ENCODE assay signal across 25 cellular contexts in the genomic region with DNA sequence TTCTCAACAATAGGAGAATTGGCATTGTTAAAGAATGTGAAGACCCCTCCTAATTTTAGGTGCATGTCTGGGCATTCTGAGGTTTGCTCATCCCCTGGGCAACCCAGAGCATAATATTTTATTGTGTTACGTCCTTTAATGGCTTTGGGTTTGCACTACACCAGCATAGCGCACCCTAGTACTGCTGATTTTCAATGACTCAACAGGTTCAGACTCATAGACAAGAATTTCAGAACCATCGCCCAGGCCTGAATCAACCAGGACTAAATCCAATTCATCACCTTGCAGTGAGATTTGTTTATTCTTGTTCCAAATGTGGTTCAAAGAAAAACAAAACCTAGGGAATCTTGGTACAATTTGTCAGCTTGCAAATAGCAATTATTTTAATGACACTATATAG.
DNase-seq lines count a peak whose midpoint lies in the region; ATAC-seq, FAIRE-seq and TF ChIP-seq lines count a peak whose summit lies in the region.
"Had no signal": no experiment of that assay in that cellular context is flagged by ENCODE, and none has a peak within 500 bp of the region (broad histone marks: within the 10 kb centered on the region; RNA-seq: fewer than 3 reads in every experiment).

No MANE protein-coding gene starts in this region.

- H3K27me3 Mint-ChIP-seq in astrocyte (ENCODE audit: low read depth, unreplicated experiment) (no peaks in the 10 kb centered on the region), T-cell (no peaks in the 10 kb centered on the region)

- dilution Hi-C loops in keratinocyte (cut with MboI; ENCODE audit: extremely low pct_ligation_motif_present, low sequenced_read_pairs) = no loop called here

- no peaks in the 10 kb centered on the region for H4K20me1 ChIP-seq in astrocyte (ENCODE audit: insufficient read depth, low read length)
- no peaks in the 10 kb centered on the region for H4K20me1 ChIP-seq in keratinocyte (ENCODE audit: control insufficient read depth, extremely low read depth, insufficient read depth, low read length)

- no peaks in the 10 kb centered on the region for H3K9me1 ChIP-seq in keratinocyte (ENCODE audit: control insufficient read depth, extremely low read depth, insufficient read depth, low read length)

- no peak for ATAC-seq in HG03175 (IDR thresholded peaks at IDR 0.05; ENCODE audit: unreplicated experiment)
- no peak for ATAC-seq in GM21786 (IDR thresholded peaks at IDR 0.05; ENCODE audit: unreplicated experiment)
- ATAC-seq in T-cell (replicated peaks in 1 of 4) = no peak
- ATAC-seq: effector memory CD8-positive, alpha-beta T cell; natural killer cell treated with Interleukin-12 subunit alpha and Interleukin-12 subunit beta and Interleukin-15 and Interleukin-18, amount 100 ng/mL, for 72 hours; T-helper 17 cell; WTC11 had no signal

- H2AFZ ChIP-seq in astrocyte (ENCODE audit: low read depth, low read length) (no peak overlapping the region), keratinocyte (ENCODE audit: control insufficient read depth, low read length) (no peak overlapping the region)

- H3K36me3 ChIP-seq in astrocyte (ENCODE audit: insufficient read depth, low read length) (no peaks in the 10 kb centered on the region), keratinocyte (ENCODE audit: control insufficient read depth in 2 of 2, extremely low read depth in 1 of 2, insufficient read depth in 2 of 2, low read length in 2 of 2) (no peaks in the 10 kb centered on the region)
- H3K36me3 ChIP-seq: vagina had no signal

- H3K79me2 ChIP-seq in astrocyte (ENCODE audit: insufficient read depth, low read length) (no peaks in the 10 kb centered on the region), keratinocyte (ENCODE audit: control insufficient read depth, insufficient read depth, low read length) (no peaks in the 10 kb centered on the region)

- POLR2A ChIA-PET in T-cell (lab: Charles Lee) = no interaction called here

- TF ChIP-seq CTCF in astrocyte (IDR thresholded peaks at IDR 0.05; ENCODE audit: insufficient read depth, low read depth, low read length) = no peak
- TF ChIP-seq CTCF in keratinocyte (optimal IDR thresholded peaks at IDR 0.05 in 1 of 3, IDR thresholded peaks at IDR 0.05 in 1 of 3, conservative IDR thresholded peaks at IDR 0.05 in 1 of 3; ENCODE audit: extremely low read depth in 1 of 3, insufficient read depth in 2 of 3, low read length in 3 of 3) = peak in 1 of 3 experiments; percentile 11

- no peaks in the 10 kb centered on the region for H3K27me3 ChIP-seq in astrocyte (ENCODE audit: insufficient read depth, low read length)
- H3K27me3 ChIP-seq in keratinocyte (ENCODE audit: control insufficient read depth, extremely low read depth, insufficient read depth, low read length) = no peaks in the 10 kb centered on the region
- H3K27me3 ChIP-seq: vagina had no signal

- H3K27ac ChIP-seq in astrocyte (ENCODE audit: low read depth, low read length) = no peak overlapping the region
- H3K27ac ChIP-seq in keratinocyte (ENCODE audit: control insufficient read depth, insufficient read depth, low read length) = peak overlapping the region; percentile 77
- H3K27ac ChIP-seq: KMS-11, vagina had no signal

- H3K9me3 Mint-ChIP-seq in astrocyte (ENCODE audit: unreplicated experiment) (peaks cover 2% of the 10 kb centered on the region), T-cell (no peaks in the 10 kb centered on the region)
- H3K9me3 Mint-ChIP-seq: CD4-positive, alpha-beta T cell; effector memory CD8-positive, alpha-beta T cell; natural killer cell treated with Interleukin-12 subunit alpha and Interleukin-12 subunit beta and Interleukin-15 and Interleukin-18, amount 100 ng/mL, for 72 hours; WTC11 had no signal

- DNase-seq in AG08396 (ENCODE audit: low spot score) = peak; percentile 24
- DNase-seq in HT1080 (ENCODE audit: low read depth) = peak; percentile 36
- peak; percentile 86 for DNase-seq in astrocyte (ENCODE audit: low read depth)
- DNase-seq in keratinocyte (ENCODE audit: low read depth, low spot score) = peak; percentile 85
- no peak for DNase-seq in T-helper 9 cell
- no peak for DNase-seq in T-cell
- DNase-seq: activated CD4-positive, alpha-beta T cell treated with anti-CD3 and anti-CD28 coated beads, Interleukin-2, amount 50 U/mL, for 48 hours; activated naive CD4-positive, alpha-beta T cell; activated T-cell treated with anti-CD3 and anti-CD28 coated beads for 4 hours; anterior cingulate cortex; CD4-positive, alpha-beta T cell; effector memory CD8-positive, alpha-beta T cell; NCI-H1092; NCI-H2107; NCI-H69; SIG-M5; stimulated activated CD4-positive, alpha-beta T cell treated with anti-CD3 and anti-CD28 coated beads, Interleukin-4, amount 100 ng/mL, for 4 hours; T-helper 17 cell had no signal

- H3K27ac Mint-ChIP-seq in astrocyte (ENCODE audit: unreplicated experiment) (no peak overlapping the region), T-cell (no peak overlapping the region)
- H3K27ac Mint-ChIP-seq: CD4-positive, alpha-beta T cell; effector memory CD8-positive, alpha-beta T cell; natural killer cell treated with Interleukin-12 subunit alpha and Interleukin-12 subunit beta and Interleukin-15 and Interleukin-18, amount 100 ng/mL, for 72 hours; T-helper 17 cell; WTC11 had no signal

- H3K9ac ChIP-seq in astrocyte (ENCODE audit: low read length) (no peak overlapping the region), keratinocyte (ENCODE audit: control insufficient read depth, extremely low read depth, insufficient read depth, low read length) (peak overlapping the region; percentile 46)
- H3K9ac ChIP-seq: KMS-11 had no signal

- H3K4me3 Mint-ChIP-seq in astrocyte (ENCODE audit: unreplicated experiment) (no peak overlapping the region), T-cell (no peak overlapping the region)
- H3K4me3 Mint-ChIP-seq: CD4-positive, alpha-beta T cell; effector memory CD8-positive, alpha-beta T cell; natural killer cell treated with Interleukin-12 subunit alpha and Interleukin-12 subunit beta and Interleukin-15 and Interleukin-18, amount 100 ng/mL, for 72 hours; T-helper 17 cell; WTC11 had no signal

- H3K9me3 ChIP-seq in astrocyte (ENCODE audit: insufficient read depth, low read depth, low read length) (no peaks in the 10 kb centered on the region), keratinocyte (ENCODE audit: control insufficient read depth, low read depth, low read length) (no peaks in the 10 kb centered on the region)
- H3K9me3 ChIP-seq: vagina had no signal

- H3K4me3 ChIP-seq in astrocyte (ENCODE audit: insufficient read depth, low read depth, low read length) (no peak overlapping the region), keratinocyte (ENCODE audit: control insufficient read depth in 2 of 3, extremely low read depth in 1 of 3, insufficient read depth in 2 of 3, low read depth in 1 of 3, low read length in 3 of 3) (peak overlapping the region in 1 of 3 experiments; percentile 26)
- H3K4me3 ChIP-seq: skin epidermis, vagina had no signal

- H3K4me2 ChIP-seq in astrocyte (ENCODE audit: low read length) (peak overlapping the region; percentile 32), keratinocyte (ENCODE audit: control insufficient read depth, extremely low read depth, insufficient read depth, low read depth, low read length) (peak overlapping the region; percentile 72)
- H3K4me2 ChIP-seq: KMS-11 had no signal

- H3K4me1 Mint-ChIP-seq in astrocyte (ENCODE audit: low read depth, unreplicated experiment) = peaks cover 38% of the 10 kb centered on the region
- H3K4me1 Mint-ChIP-seq in T-cell = no peaks in the 10 kb centered on the region
- H3K4me1 Mint-ChIP-seq: T-helper 17 cell had no signal

- H3K36me3 Mint-ChIP-seq in astrocyte (ENCODE audit: low read depth, unreplicated experiment) (no peaks in the 10 kb centered on the region), T-cell (no peaks in the 10 kb centered on the region)
- H3K36me3 Mint-ChIP-seq: natural killer cell treated with Interleukin-12 subunit alpha and Interleukin-12 subunit beta and Interleukin-15 and Interleukin-18, amount 100 ng/mL, for 72 hours; WTC11 had no signal

- peak; percentile 49 for FAIRE-seq in astrocyte (lab: Jason Lieb, UNC)
- FAIRE-seq in keratinocyte (lab: Jason Lieb, UNC) = peak; percentile 97

- CTCF ChIA-PET in T-cell (lab: Charles Lee) = no interaction called here

- H3K4me1 ChIP-seq in astrocyte (ENCODE audit: insufficient read depth, low read length) (peaks cover 26% of the 10 kb centered on the region), keratinocyte (ENCODE audit: control insufficient read depth, extremely low read depth, insufficient read depth, low read length) (peaks cover 48% of the 10 kb centered on the region)

Comparison
In these comparisons a context has a peak if more than half of its experiments do, and no peak if none do; other contexts are left out.
1. DNase-seq: peak in AG08396 (single experiment), HT1080 (single experiment), astrocyte (single experiment) and keratinocyte (single experiment); none in T-helper 9 cell (single experiment) and T-cell (0 of 34).